In the genomic region with DNA sequence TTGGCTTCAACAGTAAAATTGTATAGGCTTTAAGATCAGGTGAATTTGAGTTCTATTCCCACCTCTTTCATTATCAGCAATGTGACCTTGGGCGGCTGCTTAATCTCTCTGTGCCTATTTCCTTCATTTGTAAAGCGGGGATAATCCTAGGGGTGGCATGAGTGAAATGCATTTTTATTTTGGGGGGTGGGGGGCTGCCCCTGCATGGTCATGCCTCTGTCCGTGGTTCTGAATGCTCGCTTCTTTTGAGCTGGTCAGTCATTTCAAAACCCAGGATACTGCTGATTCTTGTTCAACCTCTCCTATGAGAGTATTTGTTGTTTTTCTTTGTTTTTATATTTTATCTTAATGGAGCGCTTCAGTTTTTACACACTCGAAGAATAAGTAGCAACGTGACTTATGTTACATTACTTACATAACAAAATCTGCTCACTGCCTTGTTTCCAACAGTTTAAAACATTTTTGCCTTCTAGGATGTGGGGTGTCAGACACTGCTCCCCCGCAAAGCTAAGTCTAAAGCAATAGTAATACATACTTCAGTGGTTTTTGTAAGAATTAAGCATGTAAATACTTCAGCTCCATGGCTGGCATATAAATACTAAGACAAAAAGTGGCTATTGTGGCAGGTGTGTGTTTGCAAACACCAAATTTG, we compare ENCODE assay signal across 10 cellular contexts.
"Had no signal": no experiment of that assay in that cellular context is flagged by ENCODE, and none has a peak within 500 bp of the region (broad histone marks: within the 10 kb centered on the region; RNA-seq: fewer than 3 reads in every experiment).

No MANE protein-coding gene starts in this region.

- H3K4me3 ChIP-seq: gastrocnemius medialis, heart left ventricle, left ventricle myocardium inferior, stomach, thoracic aorta, upper lobe of left lung had no signal

- H3K9me3 ChIP-seq: gastrocnemius medialis, heart left ventricle, left ventricle myocardium inferior, stomach, thoracic aorta, upper lobe of left lung had no signal

- H3K36me3 ChIP-seq: gastrocnemius medialis, heart left ventricle, left ventricle myocardium inferior, stomach, thoracic aorta, upper lobe of left lung had no signal

- DNase-seq: activated naive CD4-positive, alpha-beta T cell; central memory CD4-positive, alpha-beta T cell; gastrocnemius medialis; heart left ventricle; left ventricle myocardium inferior; stomach; T-cell had no signal

- H3K4me1 ChIP-seq: gastrocnemius medialis, left ventricle myocardium inferior, stomach, upper lobe of left lung had no signal

- H3K27ac ChIP-seq: gastrocnemius medialis, heart left ventricle, left ventricle myocardium inferior, stomach, thoracic aorta, upper lobe of left lung had no signal

- FAIRE-seq: colon had no signal

- H3K27me3 ChIP-seq: gastrocnemius medialis, heart left ventricle, stomach, upper lobe of left lung had no signal

- ATAC-seq: gastrocnemius medialis, T-cell had no signal
